ENCODE assay signal across 1 cellular context in the genomic region with DNA sequence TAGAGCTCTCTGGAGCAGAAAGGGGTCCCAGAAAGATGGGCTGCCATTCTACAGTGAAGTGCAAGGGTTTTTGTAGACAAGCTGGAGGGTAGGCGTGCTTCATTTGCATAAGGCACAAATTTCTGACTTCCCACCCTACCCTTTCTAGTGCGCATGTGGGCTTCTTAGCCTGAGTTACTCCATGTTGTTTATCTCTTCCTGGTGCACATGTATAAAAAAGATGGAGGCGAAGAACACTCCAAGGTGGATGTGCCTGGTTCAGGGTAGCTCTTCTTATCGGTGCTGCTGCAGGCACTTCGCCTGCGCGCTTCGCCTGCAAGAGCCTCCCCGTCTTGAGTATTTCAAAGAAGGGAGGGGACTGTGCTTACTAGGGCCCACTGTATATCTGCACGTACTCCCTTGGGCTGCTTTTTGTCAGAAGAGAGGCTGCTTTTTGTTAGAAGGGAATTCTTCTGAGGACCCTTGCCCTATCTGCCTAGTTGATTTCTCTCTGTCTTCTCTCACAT.
A peak's percentile ranks its signal among the peaks of the same experiment; 100 is the strongest.
TF ChIP-seq lines count a peak whose summit lies in the region.

No MANE protein-coding gene starts in this region.

TF ChIP-seq in K562, 482 proteins besides CTCF, POLR2A, EP300 and RAD21 (continued from another document):
- TF ChIP-seq, protein P1, sequence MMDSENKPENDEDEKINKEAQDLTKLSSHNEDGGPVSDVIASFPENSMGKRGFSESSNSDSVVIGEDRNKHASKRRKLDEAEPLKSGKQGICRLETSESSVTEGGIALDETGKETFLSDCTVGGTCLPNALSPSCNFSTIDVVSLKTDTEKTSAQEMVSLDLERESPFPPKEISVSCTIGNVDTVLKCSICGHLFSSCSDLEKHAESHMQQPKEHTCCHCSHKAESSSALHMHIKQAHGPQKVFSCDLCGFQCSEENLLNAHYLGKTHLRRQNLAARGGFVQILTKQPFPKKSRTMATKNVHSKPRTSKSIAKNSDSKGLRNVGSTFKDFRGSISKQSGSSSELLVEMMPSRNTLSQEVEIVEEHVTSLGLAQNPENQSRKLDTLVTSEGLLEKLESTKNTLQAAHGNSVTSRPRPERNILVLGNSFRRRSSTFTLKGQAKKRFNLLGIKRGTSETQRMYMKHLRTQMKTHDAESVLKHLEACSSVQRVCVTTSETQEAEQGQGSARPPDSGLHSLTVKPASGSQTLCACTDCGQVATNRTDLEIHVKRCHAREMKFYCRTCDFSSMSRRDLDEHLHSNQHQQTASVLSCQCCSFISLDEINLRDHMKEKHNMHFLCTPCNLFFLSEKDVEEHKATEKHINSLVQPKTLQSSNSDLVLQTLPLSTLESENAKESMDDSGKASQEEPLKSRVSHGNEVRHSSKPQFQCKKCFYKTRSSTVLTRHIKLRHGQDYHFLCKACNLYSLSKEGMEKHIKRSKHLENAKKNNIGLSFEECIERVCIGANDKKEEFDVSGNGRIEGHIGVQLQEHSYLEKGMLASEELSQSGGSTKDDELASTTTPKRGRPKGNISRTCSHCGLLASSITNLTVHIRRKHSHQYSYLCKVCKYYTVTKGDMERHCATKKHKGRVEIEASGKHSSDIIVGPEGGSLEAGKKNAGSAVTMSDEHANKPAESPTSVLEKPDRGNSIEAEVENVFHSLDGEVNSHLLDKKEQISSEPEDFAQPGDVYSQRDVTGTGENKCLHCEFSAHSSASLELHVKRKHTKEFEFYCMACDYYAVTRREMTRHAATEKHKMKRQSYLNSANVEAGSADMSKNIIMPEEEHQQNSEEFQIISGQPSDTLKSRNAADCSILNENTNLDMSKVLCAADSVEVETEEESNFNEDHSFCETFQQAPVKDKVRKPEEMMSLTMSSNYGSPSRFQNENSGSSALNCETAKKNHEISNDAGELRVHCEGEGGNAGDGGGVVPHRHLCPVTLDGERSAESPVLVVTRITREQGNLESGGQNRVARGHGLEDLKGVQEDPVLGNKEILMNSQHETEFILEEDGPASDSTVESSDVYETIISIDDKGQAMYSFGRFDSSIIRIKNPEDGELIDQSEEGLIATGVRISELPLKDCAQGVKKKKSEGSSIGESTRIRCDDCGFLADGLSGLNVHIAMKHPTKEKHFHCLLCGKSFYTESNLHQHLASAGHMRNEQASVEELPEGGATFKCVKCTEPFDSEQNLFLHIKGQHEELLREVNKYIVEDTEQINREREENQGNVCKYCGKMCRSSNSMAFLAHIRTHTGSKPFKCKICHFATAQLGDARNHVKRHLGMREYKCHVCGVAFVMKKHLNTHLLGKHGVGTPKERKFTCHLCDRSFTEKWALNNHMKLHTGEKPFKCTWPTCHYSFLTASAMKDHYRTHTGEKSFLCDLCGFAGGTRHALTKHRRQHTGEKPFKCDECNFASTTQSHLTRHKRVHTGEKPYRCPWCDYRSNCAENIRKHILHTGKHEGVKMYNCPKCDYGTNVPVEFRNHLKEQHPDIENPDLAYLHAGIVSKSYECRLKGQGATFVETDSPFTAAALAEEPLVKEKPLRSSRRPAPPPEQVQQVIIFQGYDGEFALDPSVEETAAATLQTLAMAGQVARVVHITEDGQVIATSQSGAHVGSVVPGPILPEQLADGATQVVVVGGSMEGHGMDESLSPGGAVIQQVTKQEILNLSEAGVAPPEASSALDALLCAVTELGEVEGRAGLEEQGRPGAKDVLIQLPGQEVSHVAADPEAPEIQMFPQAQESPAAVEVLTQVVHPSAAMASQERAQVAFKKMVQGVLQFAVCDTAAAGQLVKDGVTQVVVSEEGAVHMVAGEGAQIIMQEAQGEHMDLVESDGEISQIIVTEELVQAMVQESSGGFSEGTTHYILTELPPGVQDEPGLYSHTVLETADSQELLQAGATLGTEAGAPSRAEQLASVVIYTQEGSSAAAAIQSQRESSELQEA (IDR thresholded peaks at IDR 0.05; ENCODE audit: low read depth) = no peak
- TF ChIP-seq SMAD4 (CRISPR knock-in tag; conservative IDR thresholded peaks at IDR 0.05) = peak; percentile 100
- no peak for TF ChIP-seq SAP30 (IDR thresholded peaks at IDR 0.05; ENCODE audit: borderline replicate concordance, insufficient read depth, low read depth, low read length, poor library complexity, severe bottlenecking)
- TF ChIP-seq, protein P2, sequence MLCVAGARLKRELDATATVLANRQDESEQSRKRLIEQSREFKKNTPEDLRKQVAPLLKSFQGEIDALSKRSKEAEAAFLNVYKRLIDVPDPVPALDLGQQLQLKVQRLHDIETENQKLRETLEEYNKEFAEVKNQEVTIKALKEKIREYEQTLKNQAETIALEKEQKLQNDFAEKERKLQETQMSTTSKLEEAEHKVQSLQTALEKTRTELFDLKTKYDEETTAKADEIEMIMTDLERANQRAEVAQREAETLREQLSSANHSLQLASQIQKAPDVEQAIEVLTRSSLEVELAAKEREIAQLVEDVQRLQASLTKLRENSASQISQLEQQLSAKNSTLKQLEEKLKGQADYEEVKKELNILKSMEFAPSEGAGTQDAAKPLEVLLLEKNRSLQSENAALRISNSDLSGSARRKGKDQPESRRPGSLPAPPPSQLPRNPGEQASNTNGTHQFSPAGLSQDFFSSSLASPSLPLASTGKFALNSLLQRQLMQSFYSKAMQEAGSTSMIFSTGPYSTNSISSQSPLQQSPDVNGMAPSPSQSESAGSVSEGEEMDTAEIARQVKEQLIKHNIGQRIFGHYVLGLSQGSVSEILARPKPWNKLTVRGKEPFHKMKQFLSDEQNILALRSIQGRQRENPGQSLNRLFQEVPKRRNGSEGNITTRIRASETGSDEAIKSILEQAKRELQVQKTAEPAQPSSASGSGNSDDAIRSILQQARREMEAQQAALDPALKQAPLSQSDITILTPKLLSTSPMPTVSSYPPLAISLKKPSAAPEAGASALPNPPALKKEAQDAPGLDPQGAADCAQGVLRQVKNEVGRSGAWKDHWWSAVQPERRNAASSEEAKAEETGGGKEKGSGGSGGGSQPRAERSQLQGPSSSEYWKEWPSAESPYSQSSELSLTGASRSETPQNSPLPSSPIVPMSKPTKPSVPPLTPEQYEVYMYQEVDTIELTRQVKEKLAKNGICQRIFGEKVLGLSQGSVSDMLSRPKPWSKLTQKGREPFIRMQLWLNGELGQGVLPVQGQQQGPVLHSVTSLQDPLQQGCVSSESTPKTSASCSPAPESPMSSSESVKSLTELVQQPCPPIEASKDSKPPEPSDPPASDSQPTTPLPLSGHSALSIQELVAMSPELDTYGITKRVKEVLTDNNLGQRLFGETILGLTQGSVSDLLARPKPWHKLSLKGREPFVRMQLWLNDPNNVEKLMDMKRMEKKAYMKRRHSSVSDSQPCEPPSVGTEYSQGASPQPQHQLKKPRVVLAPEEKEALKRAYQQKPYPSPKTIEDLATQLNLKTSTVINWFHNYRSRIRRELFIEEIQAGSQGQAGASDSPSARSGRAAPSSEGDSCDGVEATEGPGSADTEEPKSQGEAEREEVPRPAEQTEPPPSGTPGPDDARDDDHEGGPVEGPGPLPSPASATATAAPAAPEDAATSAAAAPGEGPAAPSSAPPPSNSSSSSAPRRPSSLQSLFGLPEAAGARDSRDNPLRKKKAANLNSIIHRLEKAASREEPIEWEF (CRISPR knock-in tag; IDR thresholded peaks at IDR 0.05) = peak; percentile 100
- TF ChIP-seq, protein P3, sequence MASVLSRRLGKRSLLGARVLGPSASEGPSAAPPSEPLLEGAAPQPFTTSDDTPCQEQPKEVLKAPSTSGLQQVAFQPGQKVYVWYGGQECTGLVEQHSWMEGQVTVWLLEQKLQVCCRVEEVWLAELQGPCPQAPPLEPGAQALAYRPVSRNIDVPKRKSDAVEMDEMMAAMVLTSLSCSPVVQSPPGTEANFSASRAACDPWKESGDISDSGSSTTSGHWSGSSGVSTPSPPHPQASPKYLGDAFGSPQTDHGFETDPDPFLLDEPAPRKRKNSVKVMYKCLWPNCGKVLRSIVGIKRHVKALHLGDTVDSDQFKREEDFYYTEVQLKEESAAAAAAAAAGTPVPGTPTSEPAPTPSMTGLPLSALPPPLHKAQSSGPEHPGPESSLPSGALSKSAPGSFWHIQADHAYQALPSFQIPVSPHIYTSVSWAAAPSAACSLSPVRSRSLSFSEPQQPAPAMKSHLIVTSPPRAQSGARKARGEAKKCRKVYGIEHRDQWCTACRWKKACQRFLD (CRISPR knock-in tag; IDR thresholded peaks at IDR 0.05) = peak; percentile 100
- TF ChIP-seq, protein P4, sequence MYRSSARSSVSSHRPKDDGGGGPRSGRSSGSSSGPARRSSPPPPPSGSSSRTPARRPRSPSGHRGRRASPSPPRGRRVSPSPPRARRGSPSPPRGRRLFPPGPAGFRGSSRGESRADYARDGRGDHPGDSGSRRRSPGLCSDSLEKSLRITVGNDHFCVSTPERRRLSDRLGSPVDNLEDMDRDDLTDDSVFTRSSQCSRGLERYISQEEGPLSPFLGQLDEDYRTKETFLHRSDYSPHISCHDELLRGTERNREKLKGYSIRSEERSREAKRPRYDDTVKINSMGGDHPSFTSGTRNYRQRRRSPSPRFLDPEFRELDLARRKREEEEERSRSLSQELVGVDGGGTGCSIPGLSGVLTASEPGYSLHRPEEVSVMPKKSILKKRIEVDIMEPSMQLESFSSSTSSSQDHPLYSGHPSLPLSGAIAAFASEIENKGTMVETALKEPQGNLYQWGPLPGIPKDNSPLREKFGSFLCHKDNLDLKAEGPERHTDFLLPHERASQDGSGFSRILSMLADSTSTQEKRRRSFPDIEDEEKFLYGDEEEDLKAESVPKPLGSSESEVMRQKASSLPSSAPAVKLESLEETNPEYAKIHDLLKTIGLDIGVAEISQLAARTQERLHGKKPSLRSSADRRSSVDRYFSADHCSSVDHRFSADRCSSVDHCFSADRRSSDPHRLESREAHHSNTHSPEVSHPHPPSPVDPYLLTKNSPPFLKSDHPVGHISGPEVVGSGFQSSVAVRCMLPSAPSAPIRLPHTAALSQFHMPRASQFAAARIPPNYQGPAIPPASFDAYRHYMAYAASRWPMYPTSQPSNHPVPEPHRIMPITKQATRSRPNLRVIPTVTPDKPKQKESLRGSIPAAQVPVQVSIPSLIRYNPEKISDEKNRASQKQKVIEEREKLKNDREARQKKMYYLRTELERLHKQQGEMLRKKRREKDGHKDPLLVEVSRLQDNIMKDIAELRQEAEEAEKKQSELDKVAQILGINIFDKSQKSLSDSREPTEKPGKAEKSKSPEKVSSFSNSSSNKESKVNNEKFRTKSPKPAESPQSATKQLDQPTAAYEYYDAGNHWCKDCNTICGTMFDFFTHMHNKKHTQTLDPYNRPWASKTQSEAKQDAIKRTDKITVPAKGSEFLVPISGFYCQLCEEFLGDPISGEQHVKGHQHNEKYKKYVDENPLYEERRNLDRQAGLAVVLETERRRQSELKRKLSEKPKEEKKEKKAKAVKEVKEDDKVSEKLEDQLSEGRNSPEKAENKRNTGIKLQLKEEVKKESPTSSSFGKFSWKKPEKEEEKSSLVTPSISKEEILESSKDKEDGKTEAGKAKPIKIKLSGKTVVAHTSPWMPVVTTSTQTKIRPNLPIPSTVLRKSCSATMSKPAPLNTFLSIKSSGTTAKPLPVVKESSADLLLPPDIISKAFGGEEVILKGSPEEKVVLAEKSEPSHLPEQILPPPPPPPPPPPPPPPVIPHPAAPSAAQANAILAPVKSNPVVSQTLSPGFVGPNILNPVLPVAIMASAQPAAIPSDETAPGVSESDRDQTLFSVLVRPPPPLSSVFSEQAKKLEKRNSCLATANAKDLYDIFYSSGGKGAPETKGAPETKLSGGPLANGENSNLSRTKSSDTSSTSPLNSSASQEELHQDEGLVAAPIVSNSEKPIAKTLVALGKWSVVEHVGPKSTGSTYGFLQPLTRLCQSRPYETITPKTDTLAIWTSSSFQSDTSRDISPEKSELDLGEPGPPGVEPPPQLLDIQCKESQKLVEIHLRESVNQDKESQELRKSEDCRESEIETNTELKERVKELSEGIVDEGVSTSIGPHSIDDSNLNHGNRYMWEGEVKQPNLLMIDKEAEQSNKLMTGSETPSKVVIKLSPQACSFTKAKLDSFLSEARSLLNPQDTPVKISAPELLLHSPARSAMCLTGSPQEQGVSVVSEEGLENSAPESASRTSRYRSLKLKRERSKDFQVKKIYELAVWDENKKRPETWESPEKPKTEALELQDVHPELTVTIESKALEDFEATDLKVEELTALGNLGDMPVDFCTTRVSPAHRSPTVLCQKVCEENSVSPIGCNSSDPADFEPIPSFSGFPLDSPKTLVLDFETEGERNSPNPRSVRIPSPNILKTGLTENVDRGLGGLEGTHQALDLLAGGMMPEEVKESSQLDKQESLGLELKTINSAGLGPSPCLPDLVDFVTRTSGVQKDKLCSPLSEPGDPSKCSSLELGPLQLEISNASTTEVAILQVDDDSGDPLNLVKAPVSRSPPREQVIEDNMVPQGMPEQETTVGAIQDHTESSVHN (IDR thresholded peaks at IDR 0.05; ENCODE audit: borderline replicate concordance in 1 of 2, low read depth in 1 of 2) = no peak
- TF ChIP-seq ZNF41 (CRISPR knock-in tag; conservative IDR thresholded peaks at IDR 0.05) = peak; percentile 98
